Comparison of ENCODE assay signal across 16 cellular contexts in the genomic region with DNA sequence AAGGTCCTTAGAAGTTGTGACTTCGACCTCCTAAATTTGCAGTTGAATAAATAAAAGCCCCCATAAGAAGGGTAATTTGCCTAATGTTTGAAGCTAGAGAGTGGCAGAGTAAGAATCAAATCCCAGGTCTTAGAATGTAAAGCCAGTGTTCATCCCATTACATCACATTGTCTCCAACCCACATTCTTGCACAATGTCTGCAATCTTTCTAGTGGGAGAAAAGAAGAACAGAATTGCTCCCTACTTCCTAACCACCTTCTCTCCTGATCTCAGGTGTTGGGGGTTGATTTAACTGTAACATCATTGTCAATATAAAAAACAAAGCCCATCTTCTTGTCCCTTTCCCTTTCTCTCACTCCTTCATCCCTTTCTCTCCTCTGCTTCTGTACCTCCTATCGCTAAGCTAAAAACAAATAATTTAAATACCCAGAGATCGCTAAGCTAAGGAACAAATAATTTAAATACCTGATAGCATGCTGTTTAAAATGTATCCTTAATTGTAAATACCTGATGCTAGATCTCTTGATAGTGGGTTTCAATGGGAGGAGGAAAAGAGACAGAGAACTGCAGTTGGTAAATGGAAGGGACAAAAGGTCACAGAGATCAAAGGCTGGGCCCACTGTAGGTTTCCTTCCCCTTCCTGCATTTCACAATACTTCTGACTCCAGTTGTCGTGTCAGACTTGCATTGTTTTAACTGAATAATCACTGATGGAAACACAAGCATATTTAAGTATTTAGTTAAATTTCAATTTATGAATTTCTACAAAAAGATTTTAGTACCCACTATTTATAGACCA. TPM values are rescaled to one million over a fixed set of nuclear protein-coding genes. Genes with fewer than 3 reads are reported as not detected.
DNase-seq lines count a peak whose midpoint lies in the region; ATAC-seq, FAIRE-seq and TF ChIP-seq lines count a peak whose summit lies in the region.
"Had no signal": no experiment of that assay in that cellular context is flagged by ENCODE, and none has a peak within 500 bp of the region (broad histone marks: within the 10 kb centered on the region; RNA-seq: fewer than 3 reads in every experiment).

No MANE protein-coding gene starts in this region.

- peak in 1 of 2 donors; percentile 23 for TF ChIP-seq EP300 in tibial nerve (IDR thresholded peaks at IDR 0.05)

- H3K4me1 ChIP-seq in tibial nerve = peaks cover 0 to 6% (median 0%) of the 10 kb centered on the region in 4 donors
- H3K4me1 ChIP-seq: SJSA1 had no signal

- no peaks in the 10 kb centered on the region for H3K27me3 ChIP-seq in tibial nerve
- H3K27me3 ChIP-seq: SJSA1, spleen had no signal

- DNase-seq in AG08395 (ENCODE audit: low spot score) = peak; percentile 30
- peak; percentile 6 to 16 for DNase-seq in Kasumi-1 (lab: John Stamatoyannopoulos, UW)
- peak; percentile 74 for DNase-seq in SW480 (ENCODE audit: low spot score)
- DNase-seq in iPS-NIHi7 (ENCODE audit: extremely low spot score) = peak; percentile 36
- no peak for DNase-seq in GM19239 (ENCODE audit: insufficient read length, low spot score)
- no peak for DNase-seq in UCSD-AML1 (lab: John Stamatoyannopoulos, UW; ENCODE audit: unreplicated experiment)
- no peak for DNase-seq in tibial nerve (ENCODE audit: low spot score in 2 of 2)
- DNase-seq: activated CD4-positive, CD25-positive, alpha-beta regulatory T cell treated with anti-CD3 and anti-CD28 coated beads, Interleukin-2, amount 50 U/mL, for 72 hours; natural killer cell; spleen; trophoblast cell had no signal

- 43 to 45% methylated on average over 4 of the region's 4 CpGs for WGBS in tibial nerve, 2 donors

- H3K27ac ChIP-seq in tibial nerve = peak overlapping the region in 1 of 4 donors; percentile 13
- H3K27ac ChIP-seq: SJSA1, spleen had no signal

- H3K4me3 ChIP-seq in tibial nerve = no peak overlapping the region
- H3K4me3 ChIP-seq: SJSA1, spleen had no signal

- FAIRE-seq in GM19239 (lab: Jason Lieb, UNC) = no peak
- FAIRE-seq: GM18507 had no signal

- ATAC-seq in GM19328 (IDR thresholded peaks at IDR 0.05; ENCODE audit: unreplicated experiment) = no peak
- ATAC-seq: activated T-helper 17 cell treated with anti-CD3 and anti-CD28 coated beads, Interleukin-2, amount 50 U/mL, for 72 hours; esophagus mucosa; natural killer cell had no signal

- no peak for TF ChIP-seq CTCF in tibial nerve (IDR thresholded peaks at IDR 0.05)

- H3K9me3 ChIP-seq in tibial nerve = no peaks in the 10 kb centered on the region
- H3K9me3 ChIP-seq: spleen had no signal

- H3K36me3 ChIP-seq in tibial nerve = no peaks in the 10 kb centered on the region
- H3K36me3 ChIP-seq: SJSA1, spleen had no signal

- no peak for TF ChIP-seq POLR2A in tibial nerve (IDR thresholded peaks at IDR 0.05)

RNA-seq across cellular contexts. Expression of a gene that starts 32.1 kb away (rescaled TPM):
- 1 to 10 TPM in 1 of 4 donors, under 1 TPM in 1, not detected in 2; 0.66 to 1.3 TPM for total RNA-seq in tibial nerve
- total RNA-seq: activated T-helper 17 cell treated with anti-CD3 and anti-CD28 coated beads, Interleukin-2, amount 50 U/mL, for 72 hours; natural killer cell; spleen had no signal

Comparison
In these comparisons a context has a peak if more than half of its experiments do, and no peak if none do; other contexts are left out.
1. DNase-seq: peak in AG08395 (single experiment), Kasumi-1 (2 of 2), SW480 (single experiment) and iPS-NIHi7 (single experiment); none in GM19239 (single experiment), UCSD-AML1 (single experiment) and tibial nerve (0 of 2).